In the genomic region with DNA sequence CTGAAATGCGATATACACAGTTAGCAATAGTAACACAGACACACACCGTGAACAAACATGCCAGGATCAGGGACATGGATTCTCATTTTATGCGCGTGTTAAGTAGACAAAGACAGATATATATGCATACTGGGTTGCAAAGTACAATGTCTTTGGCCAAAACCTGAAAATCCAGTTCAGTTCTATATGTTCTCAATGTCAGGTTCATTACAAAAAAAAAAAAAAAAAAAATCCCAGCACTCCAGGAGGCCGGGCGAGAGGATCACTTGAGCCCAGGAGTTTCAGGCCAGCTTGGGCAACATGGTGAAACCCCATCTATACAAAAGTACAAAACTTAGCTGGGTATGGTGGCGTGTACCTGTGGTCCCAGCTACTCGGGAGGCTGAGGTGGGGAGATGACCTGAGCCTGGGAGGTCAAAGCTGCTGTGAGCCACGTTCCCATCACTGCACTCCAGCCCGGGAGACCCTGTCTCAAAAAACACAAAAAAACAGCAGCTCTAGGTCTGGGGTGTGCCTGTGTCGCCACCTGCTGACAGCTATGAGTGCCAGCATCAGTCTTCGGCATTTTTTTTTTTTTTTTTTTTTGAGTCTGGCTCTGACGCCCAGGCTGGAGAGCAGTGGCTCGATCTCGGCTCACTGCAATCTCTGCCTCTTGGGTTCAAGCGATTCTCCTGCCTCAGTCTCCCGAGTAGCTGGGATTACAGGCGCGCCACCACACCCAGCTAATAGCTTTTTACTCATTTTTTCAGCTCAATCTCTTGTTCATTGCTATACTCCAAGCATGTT, we compare ENCODE assay signal across 1 cellular context.
TF ChIP-seq lines count a peak whose summit lies in the region.

No MANE protein-coding gene starts in this region.

TF ChIP-seq in IMR-90, 13 proteins besides CTCF, POLR2A, EP300 and RAD21:
- TF ChIP-seq SMC3 (IDR thresholded peaks at IDR 0.05; ENCODE audit: low read depth, low read length) (peak; percentile 88), MAZ (IDR thresholded peaks at IDR 0.05; ENCODE audit: borderline replicate concordance, low read depth, low read length) (0 out of 2 replicates have a peak, but pooled peaks have one; percentile 16), MXI1 (IDR thresholded peaks at IDR 0.05; ENCODE audit: borderline replicate concordance, low read depth, low read length) (no peak)
TF ChIP-seq in IMR-90: peak in this region for 2.
